ENCODE assay signal across 9 cellular contexts in the genomic region with DNA sequence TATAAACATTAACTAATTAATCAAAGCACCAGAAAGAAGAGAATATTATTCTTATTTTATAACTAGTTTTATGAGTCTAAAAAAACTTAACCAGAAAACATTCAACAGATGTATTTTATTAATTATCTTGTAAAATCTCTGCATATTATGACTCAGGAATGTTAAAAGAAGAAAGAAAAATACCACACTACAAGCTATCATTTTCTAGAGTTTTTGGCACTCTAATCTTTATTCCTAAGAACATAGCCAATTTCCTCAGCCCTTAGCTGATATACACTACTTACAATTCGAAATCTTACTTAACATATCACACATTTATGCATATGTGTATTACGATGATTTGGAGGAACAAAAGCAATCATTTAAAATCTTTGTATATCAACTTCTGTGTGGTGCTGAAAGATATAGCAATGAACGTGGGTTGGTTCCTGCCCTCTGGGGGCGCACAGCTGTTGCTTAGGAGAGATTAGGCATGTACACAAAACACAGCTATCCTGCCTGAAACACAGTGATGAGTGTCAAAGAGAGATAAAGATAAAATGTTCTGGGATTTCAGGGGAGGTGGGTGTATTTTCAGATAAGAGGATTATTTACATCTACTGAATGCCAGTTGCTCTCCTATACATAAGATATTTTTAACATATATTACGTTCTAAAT.
DNase-seq lines count a peak whose midpoint lies in the region; ATAC-seq and TF ChIP-seq lines count a peak whose summit lies in the region.
"Had no signal": no experiment of that assay in that cellular context is flagged by ENCODE, and none has a peak within 500 bp of the region (broad histone marks: within the 10 kb centered on the region; RNA-seq: fewer than 3 reads in every experiment).

No MANE protein-coding gene starts in this region.

- peak overlapping the region; percentile 83 for H3K27ac Mint-ChIP-seq in activated CD8-positive, alpha-beta T cell treated with anti-CD3 and anti-CD28 coated beads, Interleukin-2, amount 10 ng/mL, durations not matched to agents 7 days and 5 days

- intact Hi-C loops in IMR-90 (cut with micrococcal nuclease), result no loop called here

- peak overlapping the region; percentile 41; the same call in 1 of the 2 replicates for H2BK120ac ChIP-seq in IMR-90 (ENCODE audit: low read depth, low read length)

- H2BK15ac ChIP-seq in IMR-90 (ENCODE audit: low read depth, low read length), result no peak overlapping the region

- no peaks in the 10 kb centered on the region for H3K27me3 Mint-ChIP-seq in activated CD8-positive, alpha-beta T cell treated with anti-CD3 and anti-CD28 coated beads, Interleukin-2, amount 10 ng/mL, durations not matched to agents 7 days and 5 days (ENCODE audit: low read depth)

- peaks cover 44% of the 10 kb centered on the region for H3K36me3 Mint-ChIP-seq in activated CD8-positive, alpha-beta T cell treated with anti-CD3 and anti-CD28 coated beads, Interleukin-2, amount 10 ng/mL, durations not matched to agents 7 days and 5 days (ENCODE audit: low read depth)

- POLR2A ChIA-PET in IMR-90 (lab: Charles Lee; ENCODE audit: unreplicated experiment), result no interaction called here
- POLR2A ChIA-PET in activated CD8-positive, alpha-beta T cell treated with anti-CD3 and anti-CD28 coated beads, Interleukin-2, amount 10 ng/mL, durations not matched to agents 7 days and 5 days (lab: Charles Lee), result interaction anchor here (1.7 kb wide), 2 partner anchors 48 to 69 kb away, joined by 4 to 14 read pairs; no protein-coding TSS in a partner anchor

- TF ChIP-seq POLR2A in IMR-90 (IDR thresholded peaks at IDR 0.05; ENCODE audit: low read depth, low read length), result no peak

- no peak for TF ChIP-seq RAD21 in IMR-90 (IDR thresholded peaks at IDR 0.05; ENCODE audit: low read length)

- H3K27ac ChIP-seq in IMR-90 (ENCODE audit: insufficient read depth, low read length) (peak overlapping the region; percentile 2; the same call in 1 of the 2 replicates), cardiac muscle cell (no peak overlapping the region)

- DNase-seq in IMR-90 (peak; percentile 67), cardiac muscle cell (ENCODE audit: low read depth in 1 of 2, low spot score in 1 of 2) (peak in 1 of 2 donors; percentile 85), DMS153 (lab: John Stamatoyannopoulos, UW) (no peak), NCI-H1436 treated with DMSO at 0.1 percent for 48 hours (lab: John Stamatoyannopoulos, UW) (no peak)
- DNase-seq in activated CD8-positive, alpha-beta T cell treated with anti-CD3 and anti-CD28 coated beads, Interleukin-2, amount 10 ng/mL, durations not matched to agents 7 days and 5 days, result peak; percentile 39
- DNase-seq in stimulated activated naive CD4-positive, alpha-beta T cell treated with Interleukin-2 at 50 U/mL for 16 hours (lab: John Stamatoyannopoulos, UW), result peak; percentile 24
- DNase-seq: NCI-H526 treated with DMSO at 0.1 percent for 48 hours had no signal

- no peak overlapping the region for H3K14ac ChIP-seq in IMR-90 (replicated peaks; ENCODE audit: low read depth, low read length)

- no peaks in the 10 kb centered on the region for H4K20me1 ChIP-seq in IMR-90 (ENCODE audit: insufficient read depth, low read length)

- H3K56ac ChIP-seq in IMR-90 (ENCODE audit: extremely low read depth, insufficient read depth, low read length), result no peak overlapping the region; the same call in 1 of the 2 replicates

- H3K9me3 ChIP-seq in IMR-90 (ENCODE audit: control insufficient read depth, insufficient read depth, low read length) (no peaks in the 10 kb centered on the region), cardiac muscle cell (ENCODE audit: low read depth) (no peaks in the 10 kb centered on the region)

- no peaks in the 10 kb centered on the region; the same call in 1 of the 2 replicates for H3K4me1 ChIP-seq in IMR-90 (ENCODE audit: control insufficient read depth, insufficient read depth, low read length)
- H3K4me1 ChIP-seq in cardiac muscle cell (ENCODE audit: low read depth), result no peaks in the 10 kb centered on the region

- H3K36me3 ChIP-seq in IMR-90 (ENCODE audit: control insufficient read depth, insufficient read depth, low read length) (peaks cover 36% of the 10 kb centered on the region), cardiac muscle cell (peaks cover 49% of the 10 kb centered on the region)

- H3K9me3 Mint-ChIP-seq in activated CD8-positive, alpha-beta T cell treated with anti-CD3 and anti-CD28 coated beads, Interleukin-2, amount 10 ng/mL, durations not matched to agents 7 days and 5 days (ENCODE audit: insufficient read depth), result no peaks in the 10 kb centered on the region

- peak overlapping the region; percentile 61 for H2BK5ac ChIP-seq in IMR-90 (ENCODE audit: low read depth, low read length, poor library complexity, severe bottlenecking)

- H3K4me3 Mint-ChIP-seq in activated CD8-positive, alpha-beta T cell treated with anti-CD3 and anti-CD28 coated beads, Interleukin-2, amount 10 ng/mL, durations not matched to agents 7 days and 5 days, result peak overlapping the region; percentile 65

- no peak overlapping the region for H3K4me3 ChIP-seq in IMR-90 (ENCODE audit: insufficient read depth, low read depth, low read length)
- H3K4me3 ChIP-seq in cardiac muscle cell, result no peak overlapping the region

- H4K91ac ChIP-seq in IMR-90 (ENCODE audit: insufficient read depth, low read depth, low read length), result no peak overlapping the region

- H3K4me1 Mint-ChIP-seq in activated CD8-positive, alpha-beta T cell treated with anti-CD3 and anti-CD28 coated beads, Interleukin-2, amount 10 ng/mL, durations not matched to agents 7 days and 5 days (ENCODE audit: low read depth), result peaks cover 24% of the 10 kb centered on the region

- H2AFZ ChIP-seq in IMR-90 (replicated peaks; ENCODE audit: low read length, poor library complexity), result no peak overlapping the region

- peaks cover 3% of the 10 kb centered on the region in 2 experiments; a peak in 2 of 4 replicates for H3K79me1 ChIP-seq in IMR-90 (ENCODE audit: low read depth in 1 of 2, low read length in 2 of 2)

- in situ Hi-C loops in IMR-90 (cut with MboI; ENCODE audit: low sequenced_read_pairs), result no loop called here

- no peak overlapping the region for H3K4me2 ChIP-seq in IMR-90 (ENCODE audit: low read depth, low read length)

- CTCF ChIA-PET in IMR-90 (lab: Yijun Ruan, JAX), result interaction anchor here (0.9 to 1.0 kb wide), 3 partner anchors 10 to 32 kb away, joined by 3 to 4 read pairs (median 3); no protein-coding TSS in a partner anchor
- CTCF ChIA-PET in activated CD8-positive, alpha-beta T cell treated with anti-CD3 and anti-CD28 coated beads, Interleukin-2, amount 10 ng/mL, durations not matched to agents 7 days and 5 days (lab: Charles Lee), result interaction anchor here (0.9 to 2.5 kb wide), 7 partner anchors 12 to 108 kb away, joined by 3 to 12 read pairs (median 3); no protein-coding TSS in a partner anchor

- no peak overlapping the region for H4K5ac ChIP-seq in IMR-90 (ENCODE audit: low read depth, low read length)

- ATAC-seq in IMR-90 (ENCODE audit: low read depth), result peak; percentile 81
- ATAC-seq in activated CD8-positive, alpha-beta T cell treated with anti-CD3 and anti-CD28 coated beads, Interleukin-2, amount 10 ng/mL, durations not matched to agents 7 days and 5 days, result peak; percentile 57
- ATAC-seq in HG03045 (IDR thresholded peaks at IDR 0.05; ENCODE audit: unreplicated experiment), result no peak
- ATAC-seq in GM18868 (IDR thresholded peaks at IDR 0.05; ENCODE audit: unreplicated experiment), result no peak

- H3K27me3 ChIP-seq in IMR-90 (ENCODE audit: control insufficient read depth, insufficient read depth, low read length) (no peaks in the 10 kb centered on the region), cardiac muscle cell (no peaks in the 10 kb centered on the region)

- no CpG with 5 or more reads among the region's 5 CpGs for WGBS in IMR-90 (ENCODE audit: extremely low coverage in 2 of 2, insufficient read length in 1 of 2), 2 experiments

- no peak overlapping the region for H2AK9ac ChIP-seq in IMR-90 (replicated peaks; ENCODE audit: low read depth, low read length, poor library complexity)

- H2BK20ac ChIP-seq in IMR-90 (ENCODE audit: low read depth, low read length), result 0 out of 2 replicates have a peak overlapping the region, but pooled peaks have one; percentile 27

- TF ChIP-seq CTCF in IMR-90 (conservative IDR thresholded peaks at IDR 0.05; ENCODE audit: low read depth, low read length), result 0 out of 2 replicates have a peak, but pooled peaks have one; percentile 17
- peak; percentile 33 for TF ChIP-seq CTCF in cardiac muscle cell (IDR thresholded peaks at IDR 0.05; ENCODE audit: low read depth, low read length)

- no peak overlapping the region for H4K8ac ChIP-seq in IMR-90 (ENCODE audit: low read depth in 2 of 2, low read length in 2 of 2)

- no peak overlapping the region for H3K18ac ChIP-seq in IMR-90 (ENCODE audit: low read depth, low read length)

- no peaks in the 10 kb centered on the region for H3K9me1 ChIP-seq in IMR-90 (ENCODE audit: insufficient read depth, low read length)

- dilution Hi-C loops in IMR-90 (cut with HindIII; ENCODE audit: low sequenced_read_pairs, unreplicated experiment), result no loop called here

- no peak overlapping the region for H3K23ac ChIP-seq in IMR-90 (ENCODE audit: low read depth, low read length)

- peak overlapping the region; percentile 50 for H3K4ac ChIP-seq in IMR-90 (ENCODE audit: low read depth, low read length)

- H2AK5ac ChIP-seq in IMR-90 (ENCODE audit: low read depth, low read length), result no peak overlapping the region

- no peak overlapping the region for H3K9ac ChIP-seq in IMR-90 (ENCODE audit: low read depth, low read length)

- BruUV-seq in IMR-90 (replicated peaks; lab: Mats Ljungman, UMichigan), result no TSS peak

TF ChIP-seq in IMR-90, 13 proteins besides CTCF, POLR2A, EP300 and RAD21:
- no peak for TF ChIP-seq BHLHE40 (IDR thresholded peaks at IDR 0.05; ENCODE audit: low read depth, low read length)
- TF ChIP-seq CEBPB (IDR thresholded peaks at IDR 0.05; ENCODE audit: low read depth, low read length), result 0 out of 2 replicates have a peak, but pooled peaks have one; percentile 2

Comparison
In these comparisons a context has a peak if more than half of its experiments do, and no peak if none do; other contexts are left out.
1. ATAC-seq: peak in IMR-90 (single experiment) and activated CD8-positive, alpha-beta T cell treated with anti-CD3 and anti-CD28 coated beads, Interleukin-2, amount 10 ng/mL, durations not matched to agents 7 days and 5 days (single experiment); none in HG03045 (single experiment) and GM18868 (single experiment).
2. DNase-seq: peak in IMR-90 (single experiment), activated CD8-positive, alpha-beta T cell treated with anti-CD3 and anti-CD28 coated beads, Interleukin-2, amount 10 ng/mL, durations not matched to agents 7 days and 5 days (single experiment) and stimulated activated naive CD4-positive, alpha-beta T cell treated with Interleukin-2 at 50 U/mL for 16 hours (single experiment); none in DMS153 (single experiment) and NCI-H1436 treated with DMSO at 0.1 percent for 48 hours (single experiment).